ENCODE assay signal across 8 cellular contexts in genomic region chr4:16916719-16917337, GRCh38. TPM values are rescaled to one million over a fixed set of nuclear protein-coding genes. Genes with fewer than 3 reads are reported as not detected.
DNase-seq lines count a peak whose midpoint lies in the region; ATAC-seq, FAIRE-seq and TF ChIP-seq lines count a peak whose summit lies in the region.

No MANE protein-coding gene starts in this region.

- intact Hi-C loops in adrenal gland (cut with DNase I) = loop anchor here in 1 of 2 donors (10.0 kb wide), 1 partner anchor 408 kb away; no protein-coding TSS in a partner anchor
- intact Hi-C loops in left colon (cut with DNase I, micrococcal nuclease) = loop anchor here in 1 of 2 donors (10.0 kb wide), 1 partner anchor 408 kb away; no protein-coding TSS in a partner anchor

- H3K4me1 ChIP-seq in HAP-1 (no peaks in the 10 kb centered on the region), adrenal gland (replicated peaks in 1 of 2) (no peaks in the 10 kb centered on the region)

- ATAC-seq in T-helper 17 cell = peak; percentile 92
- peak; percentile 37 for ATAC-seq in left colon

- peaks cover 6% of the 10 kb centered on the region for H3K27me3 Mint-ChIP-seq in T-helper 17 cell

- H3K27ac ChIP-seq in adrenal gland = no peak overlapping the region

- in situ Hi-C loops in HAP-1 (cut with MboI; ENCODE audit: low sequenced_read_pairs) = loop anchor here (10.0 kb wide), 1 partner anchor 122 kb away; no protein-coding TSS in a partner anchor

- no peaks in the 10 kb centered on the region for H3K4me1 Mint-ChIP-seq in T-helper 17 cell

- no peak for TF ChIP-seq POLR2A in adrenal gland (IDR thresholded peaks at IDR 0.05)

- H3K36me3 ChIP-seq in HAP-1 (replicated peaks) (no peaks in the 10 kb centered on the region), adrenal gland (replicated peaks in 1 of 2) (no peaks in the 10 kb centered on the region)

- H3K4me3 Mint-ChIP-seq in T-helper 17 cell = no peak overlapping the region

- WGBS in adrenal gland, 4 donors = 66 to 77% (median 68%) methylated on average over 13 of the region's 13 CpGs

- TF ChIP-seq CTCF in GM12874 (IDR thresholded peaks at IDR 0.05; ENCODE audit: insufficient read depth, low read depth, low read length) (peak; percentile 97), LNCAP (IDR thresholded peaks at IDR 0.05) (peak; percentile 96), adrenal gland (IDR thresholded peaks at IDR 0.05) (peak; percentile 71 to 90 (median 78))

- H3K9me3 ChIP-seq in HAP-1 (no peaks in the 10 kb centered on the region), T-helper 17 cell (ENCODE audit: control insufficient read depth, low read length, poor library complexity, severe bottlenecking) (no peaks in the 10 kb centered on the region), adrenal gland (replicated peaks in 1 of 3) (no peaks in the 10 kb centered on the region)

- no peak for FAIRE-seq in frontal cortex (lab: Jason Lieb, UNC)

- H3K27me3 ChIP-seq in HAP-1 (ENCODE audit: low read depth) (no peaks in the 10 kb centered on the region), adrenal gland (no peaks in the 10 kb centered on the region)

- H3K27ac Mint-ChIP-seq in T-helper 17 cell = no peak overlapping the region

- no peak overlapping the region for H3K4me3 ChIP-seq in HAP-1
- H3K4me3 ChIP-seq in adrenal gland = no peak overlapping the region

- DNase-seq in HAP-1 (ENCODE audit: low spot score in 2 of 2) (peak; percentile 86 to 90), T-helper 17 cell (peak; percentile 15 to 42 (median 24)), adrenal gland (peak; percentile 28 to 78 (median 57)), left colon (peak in 1 of 2 donors; percentile 30), frontal cortex (ENCODE audit: low spot score in 2 of 2) (no peak)
- DNase-seq in stimulated activated CD8-positive, alpha-beta memory T cell treated with anti-CD3 and anti-CD28 coated beads, Interleukin-4, amount 100 ng/mL, for 48 hours = peak; percentile 86

- no peaks in the 10 kb centered on the region for H3K36me3 Mint-ChIP-seq in T-helper 17 cell (ENCODE audit: low read depth)

RNA-seq across cellular contexts. Expression of gene LDB2, which starts 18.4 kb away (rescaled TPM):
- total RNA-seq in T-helper 17 cell (not detected), adrenal gland (10 to 100 TPM; 22.6 to 51.1 (median 25.7) TPM), left colon (1 to 10 TPM; 3.1 to 6.9 TPM), frontal cortex (216 TPM)
- polyA plus RNA-seq in adrenal gland = 10 to 100 TPM; 17.1 to 33.8 (median 27.6) TPM

Comparison
In these comparisons a context has a peak if more than half of its experiments do, and no peak if none do; other contexts are left out.
1. DNase-seq: peak in HAP-1 (2 of 2), T-helper 17 cell (3 of 3), adrenal gland (7 of 7) and stimulated activated CD8-positive, alpha-beta memory T cell treated with anti-CD3 and anti-CD28 coated beads, Interleukin-4, amount 100 ng/mL, for 48 hours (single experiment); none in frontal cortex (0 of 2).
2. RNA of gene LDB2, which starts 18.4 kb away (total RNA-seq): 216 TPM in frontal cortex (single experiment), 22.6 to 51.1 TPM in adrenal gland and 3.1 to 6.9 TPM in left colon; not detected in T-helper 17 cell; every median in the first group is over 4 times any median in the second.
3. Peak in every context shown above with its lines, with median percentiles within 50 percentile points of each other: CTCF ChIP-seq.